In genomic region chr7:102396710-102397019, GRCh38 we compare ENCODE assay signal across 8 cellular contexts. TPM values are rescaled to one million over a fixed set of nuclear protein-coding genes. Genes with fewer than 3 reads are reported as not detected.
A peak's percentile ranks its signal among the peaks of the same experiment; 100 is the strongest.
DNase-seq lines count a peak whose midpoint lies in the region; ATAC-seq and TF ChIP-seq lines count a peak whose summit lies in the region.

No MANE protein-coding gene starts in this region.

- H3K4ac ChIP-seq in mesendoderm (ENCODE audit: low read depth, low read length), result no peak overlapping the region

- no peaks in the 10 kb centered on the region for H3K9me3 ChIP-seq in A673 (ENCODE audit: low read depth, low read length, poor library complexity, severe bottlenecking)
- no peaks in the 10 kb centered on the region for H3K9me3 ChIP-seq in mammary epithelial cell (replicated peaks; ENCODE audit: insufficient read depth, low read length)

- peaks cover 1% of the 10 kb centered on the region for H3K79me1 ChIP-seq in mesendoderm (ENCODE audit: low read length)

- H2BK5ac ChIP-seq in mesendoderm (ENCODE audit: low read length), result peak overlapping the region; percentile 19

- peak overlapping the region; percentile 93 for H3K9ac ChIP-seq in mammary epithelial cell (ENCODE audit: insufficient read depth, low read length)
- H3K9ac ChIP-seq in mesendoderm (ENCODE audit: low read length), result peak overlapping the region; percentile 87

- H3K27ac ChIP-seq in A673 (ENCODE audit: low read depth, low read length, poor library complexity, severe bottlenecking) (peak overlapping the region; percentile 95), HL-60 (replicated peaks) (peak overlapping the region; percentile 80), mammary epithelial cell (ENCODE audit: insufficient read depth, low read depth, low read length) (peak overlapping the region; percentile 88), mesendoderm (ENCODE audit: low read depth, low read length) (peak overlapping the region; percentile 68)

- intact Hi-C loops in A673 (cut with micrococcal nuclease; ENCODE audit: unreplicated experiment) (no loop called here), mammary epithelial cell (cut with micrococcal nuclease) (no loop called here)

- H2BK15ac ChIP-seq in mesendoderm (replicated peaks; ENCODE audit: low read depth), result no peak overlapping the region

- H4K8ac ChIP-seq in mesendoderm (ENCODE audit: low read depth, low read length), result no peak overlapping the region

- no peak for TF ChIP-seq CTCF in A673 (conservative IDR thresholded peaks at IDR 0.05; ENCODE audit: low read depth, low read length)
- no peak for TF ChIP-seq CTCF in HL-60 (IDR thresholded peaks at IDR 0.05; ENCODE audit: insufficient read depth, low read length)
- no peak for TF ChIP-seq CTCF in mammary epithelial cell (conservative IDR thresholded peaks at IDR 0.05 in 1 of 2, IDR thresholded peaks at IDR 0.05 in 1 of 2; ENCODE audit: extremely low read depth in 1 of 2, insufficient read depth in 1 of 2, low read depth in 1 of 2, low read length in 2 of 2)
- TF ChIP-seq CTCF in GM20000 (IDR thresholded peaks at IDR 0.05; ENCODE audit: extremely low read depth, missing control alignments), result no peak

- ATAC-seq in GM18519 (IDR thresholded peaks at IDR 0.05; ENCODE audit: low FRiP score, unreplicated experiment) (no peak), GM19452 (IDR thresholded peaks at IDR 0.05; ENCODE audit: unreplicated experiment) (no peak)

- H2AFZ ChIP-seq in mammary epithelial cell (ENCODE audit: low read depth, low read length), result peak overlapping the region; percentile 78

- WGBS in mammary epithelial cell (ENCODE audit: low coverage, missing lambda C conversion rate), result 3% methylated on average over 9 of the region's 12 CpGs
- no CpG with 5 or more reads among the region's 12 CpGs for WGBS in mesendoderm (ENCODE audit: extremely low coverage, insufficient coverage, low lambda C conversion rate)

- DNase-seq in A673 (ENCODE audit: low spot score), result no peak
- no peak for DNase-seq in HL-60 (ENCODE audit: low read depth in 1 of 2, low spot score in 1 of 2)
- no peak for DNase-seq in mammary epithelial cell
- DNase-seq in mesendoderm, result no peak
- no peak for DNase-seq in GM20000 (ENCODE audit: low spot score)
- DNase-seq in globus pallidus (ENCODE audit: low spot score), result no peak

- H3K23ac ChIP-seq in mesendoderm (ENCODE audit: low read length), result no peak overlapping the region

- in situ Hi-C loops in mammary epithelial cell (cut with MboI; ENCODE audit: low sequenced_read_pairs in 2 of 2), result loop anchor here in 1 of 2 donors (25.0 kb wide), 1 partner anchor 859 kb away; no protein-coding TSS in a partner anchor

- BruUV-seq in A673 (replicated peaks; lab: Mats Ljungman, UMichigan) (TSS peak; percentile 40), mammary epithelial cell (replicated peaks; lab: Mats Ljungman, UMichigan) (TSS peak; percentile 37)

- no peaks in the 10 kb centered on the region for H4K20me1 ChIP-seq in mammary epithelial cell (ENCODE audit: insufficient read depth, low read length)

- H3K56ac ChIP-seq in mesendoderm (ENCODE audit: low read length), result peak overlapping the region; percentile 89

- POLR2A ChIA-PET in A673 (lab: Charles Lee; ENCODE audit: low non-redundant PET), result interaction anchor here (0.5 to 1.2 kb wide), 2 partner anchors 17 to 47 kb away, joined by 4 to 19 read pairs; no protein-coding TSS in a partner anchor

- peaks cover 28% of the 10 kb centered on the region for H3K36me3 ChIP-seq in A673 (ENCODE audit: insufficient read depth, low read length, poor library complexity, severe bottlenecking)
- no peaks in the 10 kb centered on the region for H3K36me3 ChIP-seq in mammary epithelial cell (ENCODE audit: insufficient read depth, low read length)
- peaks cover 4% of the 10 kb centered on the region for H3K36me3 ChIP-seq in mesendoderm (ENCODE audit: control insufficient read depth, insufficient read depth, low read length)

- H3K27me3 ChIP-seq in A673 (replicated peaks; ENCODE audit: insufficient read depth, low read depth, low read length, poor library complexity) (no peaks in the 10 kb centered on the region), HL-60 (ENCODE audit: insufficient read depth, poor library complexity, severe bottlenecking) (no peaks in the 10 kb centered on the region), mammary epithelial cell (ENCODE audit: insufficient read depth, low read length) (no peaks in the 10 kb centered on the region), mesendoderm (ENCODE audit: insufficient read depth, low read length, poor library complexity) (no peaks in the 10 kb centered on the region)

- dilution Hi-C loops in mammary epithelial cell (cut with HindIII; ENCODE audit: low sequenced_read_pairs), result loop anchor here (5.0 kb wide), 2 partner anchors 46 to 109 kb away; partner anchors contain the start of gene SH2B2

- H4K5ac ChIP-seq in mesendoderm (ENCODE audit: low read length), result no peak overlapping the region

- H3K4me3 ChIP-seq in A673 (ENCODE audit: low read depth, low read length, poor library complexity, severe bottlenecking) (peak overlapping the region; percentile 94), HL-60 (replicated peaks; ENCODE audit: insufficient read depth, low read length) (peak overlapping the region; percentile 93), mammary epithelial cell (replicated peaks in 1 of 3; ENCODE audit: insufficient read depth in 1 of 3, low read depth in 2 of 3, low read length in 3 of 3) (peak overlapping the region; percentile 76 to 97 (median 94)), mesendoderm (ENCODE audit: low read length) (peak overlapping the region; percentile 87)

- CTCF ChIA-PET in A673 (lab: Charles Lee) (no interaction called here), mammary epithelial cell (lab: Charles Lee; ENCODE audit: low non-redundant PET) (no interaction called here)

- no peak overlapping the region for H2BK120ac ChIP-seq in mesendoderm (ENCODE audit: low read depth, low read length)

- peak overlapping the region; percentile 69 for H3K18ac ChIP-seq in mesendoderm (ENCODE audit: low read length)

- no peak overlapping the region for H2AK5ac ChIP-seq in mesendoderm (ENCODE audit: low read length)

- H3K4me1 ChIP-seq in A673 (ENCODE audit: insufficient read depth, low read length, poor library complexity, severe bottlenecking) (peaks cover 11% of the 10 kb centered on the region), mammary epithelial cell (ENCODE audit: insufficient read depth, low read length) (peaks cover 6% of the 10 kb centered on the region), mesendoderm (ENCODE audit: control insufficient read depth, low read depth, low read length) (no peaks in the 10 kb centered on the region)

- H3K79me2 ChIP-seq in mammary epithelial cell (ENCODE audit: insufficient read depth, low read length) (peaks cover 16% of the 10 kb centered on the region), mesendoderm (ENCODE audit: control insufficient read depth, insufficient read depth, low read length) (peaks cover 4% of the 10 kb centered on the region)

- H3K4me2 ChIP-seq in mammary epithelial cell (ENCODE audit: insufficient read depth, low read depth, low read length) (peak overlapping the region; percentile 82), mesendoderm (ENCODE audit: low read length) (peak overlapping the region; percentile 88)

RNA-seq across cellular contexts. Expression of gene PRKRIP1, which starts 0.5 kb away (rescaled TPM):
- total RNA-seq in A673 (2021), result 24.9 and 30.8 TPM in 2 replicates
- 10 to 100 TPM; 13.3 to 27.1 TPM for total RNA-seq in mammary epithelial cell
- 13.2 TPM for polyA plus RNA-seq in mammary epithelial cell
- 1.0 TPM for polyA minus RNA-seq in mammary epithelial cell
- 15.9 TPM for polyA plus RNA-seq in mesendoderm (2013, experiment 1 of 2)
- 15.6 TPM for polyA plus RNA-seq in mesendoderm (2013, experiment 2 of 2)

RNA-seq across cellular contexts. Expression of gene ORAI2, which starts 36.7 kb away (rescaled TPM):
- total RNA-seq in A673 (2021) (35.2 and 37.0 TPM in 2 replicates), mammary epithelial cell (10 to 100 TPM; 17.3 to 28.0 TPM)
- 10.7 TPM for polyA plus RNA-seq in mammary epithelial cell
- polyA minus RNA-seq in mammary epithelial cell, result 13.6 TPM
- 17.1 TPM for polyA plus RNA-seq in mesendoderm (2013, experiment 1 of 2)
- polyA plus RNA-seq in mesendoderm (2013, experiment 2 of 2), result 16.6 TPM

RNA-seq across cellular contexts. Expression of gene SPDYE6, which starts 40.4 kb away (rescaled TPM):
- total RNA-seq in A673 (2021) (not detected in 2 replicates), mammary epithelial cell (not detected)
- not detected for polyA plus RNA-seq in mammary epithelial cell
- not detected for polyA minus RNA-seq in mammary epithelial cell
- not detected for polyA plus RNA-seq in mesendoderm (2013, experiment 1 of 2)
- not detected for polyA plus RNA-seq in mesendoderm (2013, experiment 2 of 2)
